In genomic region chr2:221211653-221212052, GRCh38 we compare ENCODE assay signal across 6 cellular contexts.
"Had no signal": no experiment of that assay in that cellular context is flagged by ENCODE, and none has a peak within 500 bp of the region (broad histone marks: within the 10 kb centered on the region; RNA-seq: fewer than 3 reads in every experiment).

No MANE protein-coding gene starts in this region.

- H3K27ac ChIP-seq: GM23248 had no signal

- H3K4me3 ChIP-seq: GM23248, K562 had no signal

- ATAC-seq: K562 had no signal

- H3K9ac ChIP-seq: GM23248 had no signal

- DNase-seq: GM23248, H9, HCEC 1CT, IMR-90, KG1 had no signal
